In the genomic region with DNA sequence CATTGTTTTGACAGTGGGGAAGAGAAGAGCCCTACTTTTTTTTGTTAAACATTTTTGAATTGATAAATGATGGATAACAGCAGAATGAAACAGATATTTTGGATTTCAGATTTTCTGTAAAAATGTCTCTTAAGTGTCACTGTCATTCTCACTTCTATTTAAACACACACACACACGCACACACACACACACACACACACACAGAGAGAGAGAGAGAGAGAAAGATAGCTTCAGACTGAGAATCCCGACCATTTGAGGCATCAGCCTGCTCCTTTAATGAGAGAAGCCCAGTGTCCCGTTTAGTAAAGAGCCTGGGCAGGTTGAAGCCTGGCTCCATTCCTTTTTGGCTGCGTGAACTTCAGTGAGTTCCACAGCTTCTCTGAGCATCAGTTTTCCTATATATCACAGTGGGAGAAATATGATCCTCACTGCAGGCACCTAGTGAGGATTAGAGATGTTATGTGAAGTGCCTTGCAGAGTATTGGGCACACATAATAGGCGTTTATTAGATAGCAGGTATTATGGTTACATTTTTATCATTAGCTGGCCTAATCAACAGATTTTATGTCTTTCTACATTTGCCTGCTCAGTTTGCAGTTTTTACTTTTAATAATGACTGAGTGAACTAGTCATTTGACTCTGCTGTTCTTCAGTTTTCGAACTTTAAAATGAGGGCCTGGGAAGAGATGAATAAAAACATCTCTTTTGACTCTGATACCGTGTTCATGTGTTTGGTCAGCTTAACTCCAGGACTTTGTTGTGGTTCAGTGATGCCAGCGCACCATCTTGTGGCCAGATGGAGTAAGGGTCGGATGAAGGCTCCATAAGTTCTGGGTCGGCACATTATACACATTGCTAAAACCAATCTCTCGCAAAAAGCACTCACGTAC, we compare ENCODE assay signal across 7 cellular contexts.
DNase-seq lines count a peak whose midpoint lies in the region; ATAC-seq, FAIRE-seq and TF ChIP-seq lines count a peak whose summit lies in the region.

No MANE protein-coding gene starts in this region.

- no peaks in the 10 kb centered on the region for H3K4me1 ChIP-seq in hepatocyte (ENCODE audit: insufficient read depth)
- peaks cover 0 to 11% of the 10 kb centered on the region in 2 donors for H3K4me1 ChIP-seq in gastrocnemius medialis

- H3K27ac ChIP-seq in hepatocyte (no peak overlapping the region), gastrocnemius medialis (peak overlapping the region; percentile 21 to 63 (median 29))

- TF ChIP-seq CTCF in hepatocyte (IDR thresholded peaks at IDR 0.05; ENCODE audit: poor library complexity) (peak; percentile 83), gastrocnemius medialis (IDR thresholded peaks at IDR 0.05 in 4 of 5, conservative IDR thresholded peaks at IDR 0.05 in 1 of 5) (peak; percentile 76 to 88 (median 81))

- TF ChIP-seq POLR2A in GM12892 (IDR thresholded peaks at IDR 0.05; ENCODE audit: low read depth, low read length) = no peak
- TF ChIP-seq POLR2A in gastrocnemius medialis (IDR thresholded peaks at IDR 0.05) = no peak

- no peaks in the 10 kb centered on the region for H3K9me2 ChIP-seq in hepatocyte (replicated peaks; ENCODE audit: insufficient read depth)

- H4K20me1 ChIP-seq in hepatocyte (ENCODE audit: insufficient read depth, poor library complexity, severe bottlenecking) = no peaks in the 10 kb centered on the region

- peak; percentile 82 for FAIRE-seq in GM12892 (lab: Jason Lieb, UNC)

- 31% methylated on average over 12 of the region's 12 CpGs for WGBS in hepatocyte (ENCODE audit: low lambda C conversion rate, missing lambda C conversion rate)

- H3K36me3 ChIP-seq in hepatocyte (replicated peaks; ENCODE audit: insufficient read depth, low read depth) (no peaks in the 10 kb centered on the region), gastrocnemius medialis (no peaks in the 10 kb centered on the region)

- no peaks in the 10 kb centered on the region for H3K79me2 ChIP-seq in hepatocyte

- H3K4me2 ChIP-seq in hepatocyte = no peak overlapping the region

- H3K9me3 ChIP-seq in hepatocyte (ENCODE audit: low read depth) = no peaks in the 10 kb centered on the region
- no peaks in the 10 kb centered on the region for H3K9me3 ChIP-seq in gastrocnemius medialis

- in situ Hi-C loops in gastrocnemius medialis (cut with MboI; ENCODE audit: low sequenced_read_pairs in 4 of 4) = loop anchor here (10.0 to 25.0 kb wide), 6 partner anchors 172 to 654 kb away; a partner anchor contains a TSS

- H3K4me3 ChIP-seq in hepatocyte (no peak overlapping the region), gastrocnemius medialis (no peak overlapping the region)

- H2AFZ ChIP-seq in hepatocyte = no peak overlapping the region

- H3K27me3 ChIP-seq in hepatocyte (no peaks in the 10 kb centered on the region), gastrocnemius medialis (no peaks in the 10 kb centered on the region)

- intact Hi-C loops in gastrocnemius medialis (cut with DNase I; ENCODE audit: low total_unique reads) = loop anchor here (2.0 to 5.0 kb wide), 3 partner anchors 107 to 652 kb away; a partner anchor contains a TSS

- DNase-seq in GM12892 (ENCODE audit: insufficient read length) (peak; percentile 15), NCI-H1092 treated with DMSO at 0.1 percent for 48 hours (lab: John Stamatoyannopoulos, UW) (peak; percentile 56), SW480 (ENCODE audit: low spot score) (peak; percentile 70), amygdala (lab: John Stamatoyannopoulos, UW) (peak in 48 of 56 donors; percentile 3 to 85 (median 42)), hepatocyte (ENCODE audit: low spot score) (peak; percentile 81), gastrocnemius medialis (peak; percentile 49 to 64)

- peak; percentile 85 for ATAC-seq in HG02759 (IDR thresholded peaks at IDR 0.05; ENCODE audit: unreplicated experiment)
- peak; percentile 96 to 98 for ATAC-seq in gastrocnemius medialis

Comparison
In these comparisons a context has a peak if more than half of its experiments do, and no peak if none do; other contexts are left out.
1. DNase-seq: peak in every context shown above with its lines; median percentile 81 in hepatocyte; 70 in SW480; 56 in gastrocnemius medialis; 56 in NCI-H1092 treated with DMSO at 0.1 percent for 48 hours; 42 in amygdala; 15 in GM12892.